16 cellular contexts compared by ENCODE assay signal in genomic region chr5:126909856-126910255, GRCh38.
DNase-seq lines count a peak whose midpoint lies in the region; ATAC-seq and TF ChIP-seq lines count a peak whose summit lies in the region.
"Had no signal": no experiment of that assay in that cellular context is flagged by ENCODE, and none has a peak within 500 bp of the region (broad histone marks: within the 10 kb centered on the region; RNA-seq: fewer than 3 reads in every experiment).

No MANE protein-coding gene starts in this region.

- no peaks in the 10 kb centered on the region for H3K27me3 Mint-ChIP-seq in activated naive CD4-positive, alpha-beta T cell treated with anti-CD3 and anti-CD28 coated beads for 36 hours (ENCODE audit: low read depth)
- H3K27me3 Mint-ChIP-seq: B cell had no signal

- no peaks in the 10 kb centered on the region for H3K27me3 ChIP-seq in gastrocnemius medialis
- H3K27me3 ChIP-seq: BLaER1 treated with 17β-estradiol and CSF1 and Interleukin-3, amounts not matched to agents 10 nM and 100 nM had no signal

- no peaks in the 10 kb centered on the region for H3K9me3 ChIP-seq in gastrocnemius medialis

- H3K4me1 ChIP-seq in gastrocnemius medialis = no peaks in the 10 kb centered on the region

- H3K27ac ChIP-seq in gastrocnemius medialis = no peak overlapping the region
- H3K27ac ChIP-seq: BLaER1 treated with 17β-estradiol and CSF1 and Interleukin-3, amounts not matched to agents 10 nM and 100 nM had no signal

- no peak for DNase-seq in activated naive CD4-positive, alpha-beta T cell treated with anti-CD3 and anti-CD28 coated beads for 36 hours
- no peak for DNase-seq in activated naive CD4-positive, alpha-beta T cell (lab: John Stamatoyannopoulos, UW)
- DNase-seq in dermis blood vessel endothelial cell (peak; percentile 89), fibroblast of pulmonary artery (ENCODE audit: low read depth) (peak; percentile 28), pulmonary artery endothelial cell (ENCODE audit: low read depth, low spot score) (peak; percentile 47), gastrocnemius medialis (no peak), iPS-NIHi7 (ENCODE audit: extremely low spot score) (no peak)
- DNase-seq: 8988T; Calu3; CD8-positive, alpha-beta T cell; DMS79 treated with DMSO at 0.1 percent for 48 hours; GF-D8; H9 had no signal

- no peak overlapping the region for H3K4me3 ChIP-seq in fibroblast of pulmonary artery (replicated peaks; ENCODE audit: low read depth, low read length)
- H3K4me3 ChIP-seq in gastrocnemius medialis = no peak overlapping the region

- peaks cover 21% of the 10 kb centered on the region for H3K9me3 Mint-ChIP-seq in activated naive CD4-positive, alpha-beta T cell treated with anti-CD3 and anti-CD28 coated beads for 36 hours

- ATAC-seq in GM19397 (IDR thresholded peaks at IDR 0.05; ENCODE audit: unreplicated experiment) (no peak), gastrocnemius medialis (no peak)
- ATAC-seq: CD8-positive, alpha-beta T cell had no signal

- TF ChIP-seq POLR2A in gastrocnemius medialis (IDR thresholded peaks at IDR 0.05) = no peak

- in situ Hi-C loops in gastrocnemius medialis (cut with MboI; ENCODE audit: low sequenced_read_pairs in 4 of 4) = no loop called here

- CTCF ChIA-PET in activated naive CD4-positive, alpha-beta T cell treated with anti-CD3 and anti-CD28 coated beads for 36 hours (lab: Charles Lee) = no interaction called here

- intact Hi-C loops in activated naive CD4-positive, alpha-beta T cell treated with anti-CD3 and anti-CD28 coated beads for 36 hours (cut with micrococcal nuclease) = no loop called here
- intact Hi-C loops in gastrocnemius medialis (cut with DNase I; ENCODE audit: low total_unique reads) = no loop called here

- H3K4me3 Mint-ChIP-seq in activated naive CD4-positive, alpha-beta T cell treated with anti-CD3 and anti-CD28 coated beads for 36 hours = no peak overlapping the region
- H3K4me3 Mint-ChIP-seq: B cell; CD8-positive, alpha-beta T cell; H9 had no signal

- TF ChIP-seq CTCF in fibroblast of pulmonary artery (IDR thresholded peaks at IDR 0.05; ENCODE audit: low read length, missing control alignments) (no peak), gastrocnemius medialis (IDR thresholded peaks at IDR 0.05 in 4 of 5, conservative IDR thresholded peaks at IDR 0.05 in 1 of 5) (no peak)

- peaks cover 52% of the 10 kb centered on the region for H3K36me3 Mint-ChIP-seq in activated naive CD4-positive, alpha-beta T cell treated with anti-CD3 and anti-CD28 coated beads for 36 hours (ENCODE audit: low read depth)

- peaks cover 0 to 24% of the 10 kb centered on the region in 2 donors for H3K36me3 ChIP-seq in gastrocnemius medialis

- H3K27ac Mint-ChIP-seq in activated naive CD4-positive, alpha-beta T cell treated with anti-CD3 and anti-CD28 coated beads for 36 hours = peak overlapping the region; percentile 9
- H3K27ac Mint-ChIP-seq: B cell; CD8-positive, alpha-beta T cell; H9 had no signal

- H3K4me1 Mint-ChIP-seq in activated naive CD4-positive, alpha-beta T cell treated with anti-CD3 and anti-CD28 coated beads for 36 hours (ENCODE audit: low read depth) = peaks cover 11% of the 10 kb centered on the region
- H3K4me1 Mint-ChIP-seq: B cell had no signal

Comparison
In these comparisons a context has a peak if more than half of its experiments do, and no peak if none do; other contexts are left out.
1. DNase-seq: peak in dermis blood vessel endothelial cell (single experiment), fibroblast of pulmonary artery (single experiment) and pulmonary artery endothelial cell (single experiment); none in activated naive CD4-positive, alpha-beta T cell treated with anti-CD3 and anti-CD28 coated beads for 36 hours (single experiment), activated naive CD4-positive, alpha-beta T cell (0 of 4), gastrocnemius medialis (0 of 2) and iPS-NIHi7 (single experiment).